ENCODE assay signal across 8 cellular contexts in genomic region chr11:120564573-120565301, GRCh38. TPM values are rescaled to one million over a fixed set of nuclear protein-coding genes. Genes with fewer than 3 reads are reported as not detected.
DNase-seq lines count a peak whose midpoint lies in the region; ATAC-seq and TF ChIP-seq lines count a peak whose summit lies in the region.

No MANE protein-coding gene starts in this region.

- H3K27ac ChIP-seq in breast epithelium = peak overlapping the region; percentile 15 to 62

- ATAC-seq in GM19452 (IDR thresholded peaks at IDR 0.05; ENCODE audit: unreplicated experiment) (peak; percentile 66), HG02938 (IDR thresholded peaks at IDR 0.05; ENCODE audit: unreplicated experiment) (no peak)

- no peaks in the 10 kb centered on the region for H3K4me1 ChIP-seq in breast epithelium

- H3K27ac Mint-ChIP-seq in IgD-negative memory B cell = peak overlapping the region in 1 of 3 donors; percentile 62

- peak overlapping the region; percentile 6 to 88 (median 58) for H3K4me3 Mint-ChIP-seq in IgD-negative memory B cell

- intact Hi-C loops in breast epithelium (cut with DNase I; ENCODE audit: low total_unique reads) = no loop called here

- peak in 1 of 3 donors; percentile 11 for TF ChIP-seq CTCF in breast epithelium (IDR thresholded peaks at IDR 0.05)

- H3K9me3 Mint-ChIP-seq in IgD-negative memory B cell = peaks cover 0 to 4% (median 0%) of the 10 kb centered on the region in 3 donors

- H3K36me3 ChIP-seq in breast epithelium = no peaks in the 10 kb centered on the region

- H3K27me3 Mint-ChIP-seq in IgD-negative memory B cell = peaks cover 30% of the 10 kb centered on the region

- H3K4me3 ChIP-seq in breast epithelium = peak overlapping the region; percentile 35 to 77 (median 54)

- H3K4me1 Mint-ChIP-seq in IgD-negative memory B cell = peaks cover 0 to 3% (median 0%) of the 10 kb centered on the region in 3 donors

- peaks cover 2% of the 10 kb centered on the region for H3K36me3 Mint-ChIP-seq in IgD-negative memory B cell

- peaks cover 0 to 6% of the 10 kb centered on the region in 2 donors for H3K27me3 ChIP-seq in breast epithelium

- peak; percentile 47 for DNase-seq in ELF-1 (ENCODE audit: low read depth, low spot score)
- DNase-seq in breast epithelium (ENCODE audit: low spot score in 2 of 2) = peak; percentile 33 to 60
- DNase-seq in iris pigment epithelial cell (ENCODE audit: low read depth) = peak; percentile 43
- peak; percentile 34 to 58 for DNase-seq in stimulated activated CD4-positive, alpha-beta T cell treated with anti-CD3 and anti-CD28 coated beads, Interleukin-2, amount 100 ng/mL, for 24 hours
- no peak for DNase-seq in NCI-H510A (lab: John Stamatoyannopoulos, UW)

- no peaks in the 10 kb centered on the region for H3K9me3 ChIP-seq in breast epithelium

- no peak for TF ChIP-seq POLR2A in breast epithelium (IDR thresholded peaks at IDR 0.05)

RNA-seq across cellular contexts. Expression of gene GRIK4, which starts 53.2 kb away (rescaled TPM):
- polyA plus RNA-seq in IgD-negative memory B cell = not detected
- under 1 TPM in 2 of 3 donors, not detected in 1; 0.29 to 0.66 TPM for total RNA-seq in breast epithelium
